In the genomic region with DNA sequence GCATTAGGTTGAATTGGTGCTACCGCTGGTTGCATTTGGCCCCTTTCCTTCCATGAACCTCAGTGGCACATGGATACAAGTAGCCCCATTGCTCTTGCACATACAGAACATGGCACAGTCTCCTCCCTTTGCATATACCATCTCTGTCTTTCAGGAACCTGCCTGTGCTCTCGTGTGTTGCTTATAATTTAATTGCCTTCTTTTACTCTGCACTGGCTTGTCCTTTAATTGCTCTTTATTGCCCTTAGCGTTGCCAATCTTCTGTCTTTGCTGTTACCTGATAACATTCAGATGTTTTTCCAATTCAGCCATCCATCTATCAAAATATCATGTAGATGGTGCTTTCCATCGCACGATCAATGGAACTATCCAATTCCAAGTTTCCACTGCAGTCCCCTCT, we compare ENCODE assay signal across 23 cellular contexts. TPM values are rescaled to one million over a fixed set of nuclear protein-coding genes. Genes with fewer than 3 reads are reported as not detected.
"Had no signal": no experiment of that assay in that cellular context is flagged by ENCODE, and none has a peak within 500 bp of the region (broad histone marks: within the 10 kb centered on the region; RNA-seq: fewer than 3 reads in every experiment).

No MANE protein-coding gene starts in this region.

- H3K27ac ChIP-seq: left ventricle myocardium inferior, right atrium auricular region, skin epidermis, spleen, tibial nerve, uterus had no signal

- DNase-seq: hypothalamus; immature natural killer cell; kidney; left ventricle myocardium inferior; mesendoderm; naive thymus-derived CD4-positive, alpha-beta T cell; pancreas; spleen; stimulated activated CD4-positive, alpha-beta T cell treated with anti-CD3 and anti-CD28 coated beads, Interleukin-4, amount 100 ng/mL, for 24 hours; stimulated activated naive CD4-positive, alpha-beta T cell treated with Interleukin-2 at 50 U/mL for 16 hours; stimulated activated naive CD8-positive, alpha-beta T cell treated with anti-CD3 and anti-CD28 coated beads, Interleukin-15, amount 100 ng/mL, for 72 hours; substantia nigra; uterus had no signal

- H3K36me3 Mint-ChIP-seq: mesothelial cell of epicardium; naive thymus-derived CD4-positive, alpha-beta T cell; natural killer cell treated with Interleukin-12 subunit alpha and Interleukin-12 subunit beta and Interleukin-15 and Interleukin-18, amount 100 ng/mL, for 72 hours; stimulated activated memory B cell treated with anti-CD40 and anti-IgM and Interleukin-4, amounts not matched to agents 10 μg/mL and 1 μg/mL and 100 μg/mL, for 72 hours; type B pancreatic cell had no signal

- H3K4me1 Mint-ChIP-seq: immature natural killer cell; naive thymus-derived CD4-positive, alpha-beta T cell; stimulated activated memory B cell treated with anti-CD40 and anti-IgM and Interleukin-4, amounts not matched to agents 10 μg/mL and 1 μg/mL and 100 μg/mL, for 72 hours; stimulated activated naive CD8-positive, alpha-beta T cell treated with anti-CD3 and anti-CD28 coated beads, Interleukin-15, amount 100 ng/mL, for 72 hours had no signal

- H3K4me3 Mint-ChIP-seq: immature natural killer cell; mesothelial cell of epicardium; naive thymus-derived CD4-positive, alpha-beta T cell; natural killer cell treated with Interleukin-12 subunit alpha and Interleukin-12 subunit beta and Interleukin-15 and Interleukin-18, amount 100 ng/mL, for 72 hours; stimulated activated memory B cell treated with anti-CD40 and anti-IgM and Interleukin-4, amounts not matched to agents 10 μg/mL and 1 μg/mL and 100 μg/mL, for 72 hours; stimulated activated naive CD8-positive, alpha-beta T cell treated with anti-CD3 and anti-CD28 coated beads, Interleukin-15, amount 100 ng/mL, for 72 hours; type B pancreatic cell had no signal

- H3K9me3 Mint-ChIP-seq: mesothelial cell of epicardium; stimulated activated memory B cell treated with anti-CD40 and anti-IgM and Interleukin-4, amounts not matched to agents 10 μg/mL and 1 μg/mL and 100 μg/mL, for 72 hours; stimulated activated naive CD8-positive, alpha-beta T cell treated with anti-CD3 and anti-CD28 coated beads, Interleukin-15, amount 100 ng/mL, for 72 hours; type B pancreatic cell had no signal

- H3K4me3 ChIP-seq: left ventricle myocardium inferior, lung, pancreas, right atrium auricular region, skin epidermis, spleen, tibial nerve, uterus had no signal

- ATAC-seq: naive thymus-derived CD4-positive, alpha-beta T cell; natural killer cell treated with Interleukin-12 subunit alpha and Interleukin-12 subunit beta and Interleukin-15 and Interleukin-18, amount 100 ng/mL, for 72 hours; sciatic nerve; stimulated activated memory B cell treated with anti-CD40 and anti-IgM and Interleukin-4, amounts not matched to agents 10 μg/mL and 1 μg/mL and 100 μg/mL, for 72 hours; stimulated activated naive CD8-positive, alpha-beta T cell treated with anti-CD3 and anti-CD28 coated beads, Interleukin-15, amount 100 ng/mL, for 72 hours had no signal

- H3K27ac Mint-ChIP-seq: immature natural killer cell; mesothelial cell of epicardium; naive thymus-derived CD4-positive, alpha-beta T cell; natural killer cell treated with Interleukin-12 subunit alpha and Interleukin-12 subunit beta and Interleukin-15 and Interleukin-18, amount 100 ng/mL, for 72 hours; stimulated activated memory B cell treated with anti-CD40 and anti-IgM and Interleukin-4, amounts not matched to agents 10 μg/mL and 1 μg/mL and 100 μg/mL, for 72 hours; stimulated activated naive CD8-positive, alpha-beta T cell treated with anti-CD3 and anti-CD28 coated beads, Interleukin-15, amount 100 ng/mL, for 72 hours; type B pancreatic cell had no signal

- H3K27me3 ChIP-seq: pancreas, right atrium auricular region, tibial nerve, uterus had no signal

- H3K9me3 ChIP-seq: left ventricle myocardium inferior, pancreas, right atrium auricular region, spleen, tibial nerve, uterus had no signal

- H3K4me1 ChIP-seq: left ventricle myocardium inferior, spleen, tibial nerve had no signal

- H3K36me3 ChIP-seq: left ventricle myocardium inferior, pancreas, right atrium auricular region, spleen, tibial nerve, uterus had no signal

RNA-seq across cellular contexts. Expression of a gene that starts 13.6 kb away (rescaled TPM):
- polyA plus RNA-seq: naive thymus-derived CD4-positive, alpha-beta T cell; neural cell had no signal
